Comparison of ENCODE assay signal across 22 cellular contexts in genomic region chr11:1744879-1745700, GRCh38. TPM values are rescaled to one million over a fixed set of nuclear protein-coding genes. Genes with fewer than 3 reads are reported as not detected.
DNase-seq lines count a peak whose midpoint lies in the region; ATAC-seq and TF ChIP-seq lines count a peak whose summit lies in the region.
"Had no signal": no experiment of that assay in that cellular context is flagged by ENCODE, and none has a peak within 500 bp of the region (broad histone marks: within the 10 kb centered on the region; RNA-seq: fewer than 3 reads in every experiment).

No MANE protein-coding gene starts in this region.

- no peak overlapping the region for H4K91ac ChIP-seq in neuronal stem cell (ENCODE audit: low read depth, low read length, poor library complexity)

- no peak overlapping the region for H3K14ac ChIP-seq in neuronal stem cell (ENCODE audit: low read length)

- H3K36me3 ChIP-seq in neuronal stem cell (replicated peaks in 1 of 2; ENCODE audit: control insufficient read depth in 2 of 2, insufficient read depth in 2 of 2, low read length in 2 of 2), result peaks cover 0 to 3% of the 10 kb centered on the region in 2 donors
- H3K36me3 ChIP-seq: SJCRH30 had no signal

- H3K4me3 Mint-ChIP-seq in endothelial cell (ENCODE audit: unreplicated experiment), result no peak overlapping the region
- H3K4me3 Mint-ChIP-seq: activated naive CD4-positive, alpha-beta T cell treated with anti-CD3 and anti-CD28 coated beads, Interleukin-2, amount 50 U/mL, for 24 hours; endodermal cell; stimulated activated naive B cell treated with anti-CD40 and anti-IgM and Interleukin-4, amounts not matched to agents 10 μg/mL and 1 μg/mL and 100 μg/mL, for 72 hours; type B pancreatic cell had no signal

- peak overlapping the region; percentile 9 for H2BK15ac ChIP-seq in neuronal stem cell (ENCODE audit: low read length)

- H2BK120ac ChIP-seq in neuronal stem cell (ENCODE audit: low read depth, low read length), result no peak overlapping the region

- peaks cover 0 to 10% of the 10 kb centered on the region in 2 donors for H3K4me1 ChIP-seq in neuronal stem cell (ENCODE audit: control insufficient read depth in 2 of 2, insufficient read depth in 1 of 2, low read depth in 1 of 2, low read length in 2 of 2)

- no peaks in the 10 kb centered on the region for H3K9me3 Mint-ChIP-seq in endothelial cell (ENCODE audit: unreplicated experiment)
- H3K9me3 Mint-ChIP-seq: activated naive CD4-positive, alpha-beta T cell treated with anti-CD3 and anti-CD28 coated beads, Interleukin-2, amount 50 U/mL, for 24 hours; endodermal cell; type B pancreatic cell had no signal

- no CpG with 5 or more reads among the region's 20 CpGs for WGBS in neuronal stem cell (ENCODE audit: extremely low coverage in 2 of 2, insufficient read length in 2 of 2, insufficient replicate concordance in 1 of 2), 2 donors

- H3K79me1 ChIP-seq in neuronal stem cell (ENCODE audit: low read depth, low read length), result no peaks in the 10 kb centered on the region

- no peak overlapping the region for H2AFZ ChIP-seq in neuronal stem cell (ENCODE audit: low read length)

- no peaks in the 10 kb centered on the region for H3K36me3 Mint-ChIP-seq in endothelial cell (ENCODE audit: low read depth, unreplicated experiment)
- H3K36me3 Mint-ChIP-seq: activated naive CD4-positive, alpha-beta T cell treated with anti-CD3 and anti-CD28 coated beads, Interleukin-2, amount 50 U/mL, for 24 hours; stimulated activated naive B cell treated with anti-CD40 and anti-IgM and Interleukin-4, amounts not matched to agents 10 μg/mL and 1 μg/mL and 100 μg/mL, for 72 hours; type B pancreatic cell had no signal

- H3K9me3 ChIP-seq in neuronal stem cell (replicated peaks in 1 of 2; ENCODE audit: control insufficient read depth in 2 of 2, insufficient read depth in 1 of 2, low read depth in 1 of 2, low read length in 2 of 2), result peaks cover 0 to 8% of the 10 kb centered on the region in 2 donors
- H3K9me3 ChIP-seq: SJCRH30 had no signal

- H2AK5ac ChIP-seq in neuronal stem cell (ENCODE audit: low read depth, low read length), result no peak overlapping the region

- no peak overlapping the region for H2BK12ac ChIP-seq in neuronal stem cell (ENCODE audit: low read length)

- H2BK5ac ChIP-seq in neuronal stem cell (ENCODE audit: low read length), result no peak overlapping the region

- H3K23ac ChIP-seq in neuronal stem cell (ENCODE audit: low read depth, low read length, poor library complexity), result peak overlapping the region; percentile 30

- peak overlapping the region in 1 of 2 donors; percentile 49 for H3K4me3 ChIP-seq in neuronal stem cell (ENCODE audit: low read length in 2 of 2)
- H3K4me3 ChIP-seq: SJCRH30 had no signal

- H3K27ac ChIP-seq in neuronal stem cell (replicated peaks; ENCODE audit: low read length), result no peak overlapping the region
- H3K27ac ChIP-seq: SJCRH30 had no signal

- peaks cover 7% of the 10 kb centered on the region for H3K4me1 Mint-ChIP-seq in endothelial cell (ENCODE audit: unreplicated experiment)

- H3K27me3 Mint-ChIP-seq in endothelial cell (ENCODE audit: unreplicated experiment), result peaks cover 10% of the 10 kb centered on the region

- H3K4ac ChIP-seq in neuronal stem cell (ENCODE audit: low read length), result no peak overlapping the region

- H3K27ac Mint-ChIP-seq in endothelial cell (ENCODE audit: unreplicated experiment), result peak overlapping the region; percentile 34
- H3K27ac Mint-ChIP-seq: endodermal cell; IgD-negative memory B cell; stimulated activated naive B cell treated with anti-CD40 and anti-IgM and Interleukin-4, amounts not matched to agents 10 μg/mL and 1 μg/mL and 100 μg/mL, for 72 hours; type B pancreatic cell had no signal

- TF ChIP-seq CTCF in endothelial cell (IDR thresholded peaks at IDR 0.05; ENCODE audit: unreplicated experiment), result no peak

- H3K18ac ChIP-seq in neuronal stem cell (ENCODE audit: low read length), result no peak overlapping the region

- peak; percentile 47 for DNase-seq in activated effector memory CD4-positive, alpha-beta T cell treated with anti-CD3 and anti-CD28 coated beads, Interleukin-2, amount 50 U/mL, for 16 hours
- DNase-seq in activated effector memory CD4-positive, alpha-beta T cell treated with Interleukin-2 at 50 U/mL for 16 hours, result no peak
- DNase-seq in endothelial cell (ENCODE audit: low spot score) (no peak), neuronal stem cell (ENCODE audit: low spot score) (no peak), ureter (ENCODE audit: low spot score) (peak; percentile 48), NCI-H1092 treated with DMSO at 0.1 percent for 48 hours (lab: John Stamatoyannopoulos, UW) (no peak)
- DNase-seq: endodermal cell; GDM1; NCI-H2081 treated with DMSO at 0.1 percent for 48 hours; NCI-H526; SJCRH30; stimulated activated CD4-positive, alpha-beta T cell treated with anti-CD3 and anti-CD28 coated beads, Interleukin-12 subunit alpha, Interleukin-12 subunit beta, amount 100 ng/mL, for 4 hours; stimulated activated naive B cell treated with anti-CD40 and anti-IgM and Interleukin-4, amounts not matched to agents 10 μg/mL and 1 μg/mL and 100 μg/mL, for 72 hours; T1000 had no signal

- H4K8ac ChIP-seq in neuronal stem cell (ENCODE audit: low read depth, low read length), result no peak overlapping the region

- H3K27me3 ChIP-seq in neuronal stem cell (ENCODE audit: control insufficient read depth in 3 of 3, insufficient read depth in 3 of 3, low read depth in 1 of 3, low read length in 3 of 3), result peaks cover 7 to 41% (median 33%) of the 10 kb centered on the region in 3 experiments
- H3K27me3 ChIP-seq: SJCRH30 had no signal

- H3K9ac ChIP-seq in neuronal stem cell (ENCODE audit: low read depth, low read length, poor library complexity), result peak overlapping the region; percentile 26

- ATAC-seq in HG03469 (IDR thresholded peaks at IDR 0.05; ENCODE audit: unreplicated experiment) (no peak), HG03095 (IDR thresholded peaks at IDR 0.05; ENCODE audit: unreplicated experiment) (no peak)
- ATAC-seq: stimulated activated naive B cell treated with anti-CD40 and anti-IgM and Interleukin-4, amounts not matched to agents 10 μg/mL and 1 μg/mL and 100 μg/mL, for 72 hours had no signal

- H3K4me2 ChIP-seq in neuronal stem cell (ENCODE audit: insufficient read depth, low read length, poor library complexity, severe bottlenecking), result no peak overlapping the region

RNA-seq across cellular contexts. Expression of gene IFITM10, which starts 5.3 kb away (rescaled TPM):
- total RNA-seq in endothelial cell (ENCODE audit: unreplicated experiment) (0.64 TPM), ureter (49.2 TPM)
- polyA plus RNA-seq in neuronal stem cell (2013, experiment 1 of 2), result 0.40 TPM
- polyA plus RNA-seq in neuronal stem cell (2013, experiment 2 of 2), result 0.39 TPM

RNA-seq across cellular contexts. Expression of gene CTSD, which starts 18.6 kb away (rescaled TPM):
- total RNA-seq in endothelial cell (ENCODE audit: unreplicated experiment) (224 TPM), ureter (1,385 TPM)
- 48.8 TPM for polyA plus RNA-seq in neuronal stem cell (2013, experiment 1 of 2)
- 46.1 TPM for polyA plus RNA-seq in neuronal stem cell (2013, experiment 2 of 2)

RNA-seq across cellular contexts. Expression of gene KRTAP5-6, which starts 48.1 kb away (rescaled TPM):
- total RNA-seq in endothelial cell (ENCODE audit: unreplicated experiment) (not detected), ureter (not detected)
- polyA plus RNA-seq in neuronal stem cell (2013, experiment 1 of 2), result not detected
- not detected for polyA plus RNA-seq in neuronal stem cell (2013, experiment 2 of 2)
- total RNA-seq: A172, bronchial epithelial cell, endodermal cell, SJCRH30 had no signal
- polyA plus RNA-seq: BJ, IgD-negative memory B cell had no signal

Comparison
In these comparisons a context has a peak if more than half of its experiments do, and no peak if none do; other contexts are left out.
1. DNase-seq: peak in activated effector memory CD4-positive, alpha-beta T cell treated with anti-CD3 and anti-CD28 coated beads, Interleukin-2, amount 50 U/mL, for 16 hours (single experiment) and ureter (single experiment); none in activated effector memory CD4-positive, alpha-beta T cell treated with Interleukin-2 at 50 U/mL for 16 hours (single experiment), endothelial cell (single experiment), neuronal stem cell (single experiment) and NCI-H1092 treated with DMSO at 0.1 percent for 48 hours (single experiment).
2. RNA of gene IFITM10, which starts 5.3 kb away (total RNA-seq): 49.2 TPM in ureter (single experiment); 0.64 TPM in endothelial cell (single experiment); every median in the first group is over 10 times any median in the second.